ENCODE assay signal across 22 cellular contexts in the genomic region with DNA sequence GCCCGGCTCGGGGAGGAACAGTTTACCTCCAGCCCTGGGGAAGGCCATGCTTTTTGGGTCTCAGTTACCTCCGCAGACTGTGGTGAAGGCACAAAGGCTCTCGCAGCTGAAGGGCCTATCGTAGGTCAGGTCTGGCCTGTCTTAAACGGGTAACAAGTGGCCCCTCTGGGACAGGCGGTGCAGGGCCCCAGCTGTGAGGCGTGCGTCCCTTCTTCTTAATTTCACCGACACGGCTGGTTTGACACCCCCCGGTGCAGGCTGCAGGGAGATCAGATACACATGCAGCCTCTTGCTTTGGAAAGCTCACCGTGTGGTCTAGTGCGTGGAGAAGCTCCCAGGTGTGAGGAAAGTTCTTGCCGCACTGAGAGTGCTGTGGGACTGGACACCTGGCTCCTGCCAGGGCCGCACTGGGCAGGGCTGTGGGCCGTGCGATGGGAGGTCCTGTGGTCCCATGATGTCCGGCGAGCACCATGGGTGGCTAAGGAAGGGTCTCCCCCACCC.
DNase-seq lines count a peak whose midpoint lies in the region; ATAC-seq, FAIRE-seq and TF ChIP-seq lines count a peak whose summit lies in the region.
"Had no signal": no experiment of that assay in that cellular context is flagged by ENCODE, and none has a peak within 500 bp of the region (broad histone marks: within the 10 kb centered on the region; RNA-seq: fewer than 3 reads in every experiment).

No MANE protein-coding gene starts in this region.

- no peaks in the 10 kb centered on the region for H3K36me3 ChIP-seq in BLaER1
- H3K36me3 ChIP-seq in IMR-90 (ENCODE audit: control insufficient read depth, insufficient read depth, low read length) = no peaks in the 10 kb centered on the region
- no peaks in the 10 kb centered on the region for H3K36me3 ChIP-seq in kidney (ENCODE audit: control insufficient read depth in 1 of 2, insufficient read depth in 2 of 2, low read length in 2 of 2)
- H3K36me3 ChIP-seq in tibial nerve = no peaks in the 10 kb centered on the region
- H3K36me3 ChIP-seq in SJCRH30 = no peaks in the 10 kb centered on the region

- no peak overlapping the region for H2AFZ ChIP-seq in IMR-90 (replicated peaks; ENCODE audit: low read length, poor library complexity)
- H2AFZ ChIP-seq: GM23248 had no signal

- H4K20me1 ChIP-seq in BLaER1 (no peaks in the 10 kb centered on the region; the same call in 1 of the 2 replicates), IMR-90 (ENCODE audit: insufficient read depth, low read length) (0 out of 2 replicates have a peak, but pooled peaks cover 4% of the 10 kb centered on the region)

- TF ChIP-seq POLR2A in IMR-90 (IDR thresholded peaks at IDR 0.05; ENCODE audit: low read depth, low read length) (no peak), tibial nerve (IDR thresholded peaks at IDR 0.05) (no peak)

- no peak for FAIRE-seq in kidney (lab: Jason Lieb, UNC)
- FAIRE-seq: A549, GM12891, GM19239 had no signal

- no peak overlapping the region for H2BK5ac ChIP-seq in IMR-90 (ENCODE audit: low read depth, low read length, poor library complexity, severe bottlenecking)

- dilution Hi-C loops in IMR-90 (cut with HindIII; ENCODE audit: low sequenced_read_pairs, unreplicated experiment) = no loop called here

- BruUV-seq in IMR-90 (replicated peaks; lab: Mats Ljungman, UMichigan) = no TSS peak

- H2AK5ac ChIP-seq in IMR-90 (ENCODE audit: low read depth, low read length) = peak overlapping the region; percentile 28; the same call in 1 of the 2 replicates

- no peak overlapping the region for H4K91ac ChIP-seq in IMR-90 (ENCODE audit: insufficient read depth, low read depth, low read length)

- peaks cover 5 to 24% of the 10 kb centered on the region in 2 donors for H3K27me3 Mint-ChIP-seq in stimulated activated naive B cell treated with anti-CD40 and anti-IgM and Interleukin-4, amounts not matched to agents 10 μg/mL and 1 μg/mL and 100 μg/mL, for 72 hours
- H3K27me3 Mint-ChIP-seq: CD4-positive, alpha-beta T cell had no signal

- H3K4me1 ChIP-seq in BLaER1 (peaks cover 67% of the 10 kb centered on the region), IMR-90 (ENCODE audit: control insufficient read depth, insufficient read depth, low read length) (peaks cover 16% of the 10 kb centered on the region), kidney (ENCODE audit: control insufficient read depth in 1 of 2, insufficient read depth in 1 of 2, low read depth in 1 of 2, low read length in 2 of 2) (no peaks in the 10 kb centered on the region), tibial nerve (peaks cover 0 to 3% (median 0%) of the 10 kb centered on the region in 4 donors), SJCRH30 (no peaks in the 10 kb centered on the region)

- H3K27ac ChIP-seq in BLaER1 (no peak overlapping the region), IMR-90 (ENCODE audit: insufficient read depth, low read length) (no peak overlapping the region), kidney (ENCODE audit: low read depth in 2 of 2, low read length in 2 of 2) (no peak overlapping the region), tibial nerve (no peak overlapping the region), SJCRH30 (no peak overlapping the region)
- H3K27ac ChIP-seq: A549, GM23248 had no signal

- H3K4me3 Mint-ChIP-seq in stimulated activated naive B cell treated with anti-CD40 and anti-IgM and Interleukin-4, amounts not matched to agents 10 μg/mL and 1 μg/mL and 100 μg/mL, for 72 hours = no peak overlapping the region
- H3K4me3 Mint-ChIP-seq: CD14-positive monocyte; CD4-positive, alpha-beta T cell; CD8-positive, alpha-beta memory T cell; H9 had no signal

- H3K27ac Mint-ChIP-seq in stimulated activated naive B cell treated with anti-CD40 and anti-IgM and Interleukin-4, amounts not matched to agents 10 μg/mL and 1 μg/mL and 100 μg/mL, for 72 hours = no peak overlapping the region
- H3K27ac Mint-ChIP-seq: CD4-positive, alpha-beta T cell; CD8-positive, alpha-beta memory T cell; H9 had no signal

- intact Hi-C loops in IMR-90 (cut with micrococcal nuclease) = no loop called here
- intact Hi-C loops in kidney (cut with DNase I) = no loop called here

- H4K8ac ChIP-seq in IMR-90 (ENCODE audit: low read depth in 2 of 2, low read length in 2 of 2) = no peak overlapping the region

- H3K36me3 Mint-ChIP-seq in stimulated activated naive B cell treated with anti-CD40 and anti-IgM and Interleukin-4, amounts not matched to agents 10 μg/mL and 1 μg/mL and 100 μg/mL, for 72 hours = no peaks in the 10 kb centered on the region
- H3K36me3 Mint-ChIP-seq: CD14-positive monocyte had no signal

- H3K4me2 ChIP-seq in BLaER1 = peak overlapping the region; percentile 87
- no peak overlapping the region for H3K4me2 ChIP-seq in IMR-90 (ENCODE audit: low read depth, low read length)
- H3K4me2 ChIP-seq: A549 had no signal

- ATAC-seq in IMR-90 (ENCODE audit: low read depth) = no peak
- peak; percentile 39 to 53 for ATAC-seq in stimulated activated naive B cell treated with anti-CD40 and anti-IgM and Interleukin-4, amounts not matched to agents 10 μg/mL and 1 μg/mL and 100 μg/mL, for 72 hours (replicated peaks)
- ATAC-seq: A549, HCT116 had no signal

- peaks cover 9 to 14% of the 10 kb centered on the region in 2 donors for H3K4me1 Mint-ChIP-seq in stimulated activated naive B cell treated with anti-CD40 and anti-IgM and Interleukin-4, amounts not matched to agents 10 μg/mL and 1 μg/mL and 100 μg/mL, for 72 hours

- 96% methylated on average over 9 of the region's 20 CpGs; no CpG with 5 or more reads in 1 of the 2 experiments for WGBS in IMR-90 (ENCODE audit: extremely low coverage in 2 of 2, insufficient read length in 1 of 2), 2 experiments
- WGBS in tibial nerve, 2 donors = 86 to 89% methylated on average over 4 to 17 of the region's 20 CpGs

- TF ChIP-seq CTCF in IMR-90 (conservative IDR thresholded peaks at IDR 0.05; ENCODE audit: low read depth, low read length) (no peak), kidney (IDR thresholded peaks at IDR 0.05; ENCODE audit: borderline replicate concordance, extremely low read depth, insufficient read depth) (no peak), tibial nerve (IDR thresholded peaks at IDR 0.05) (no peak), foreskin fibroblast (IDR thresholded peaks at IDR 0.05; ENCODE audit: low read depth, low read length) (no peak)

- H3K27me3 ChIP-seq in BLaER1 (peaks cover 24% of the 10 kb centered on the region), IMR-90 (ENCODE audit: control insufficient read depth, insufficient read depth, low read length) (no peaks in the 10 kb centered on the region; the same call in 1 of the 2 replicates), tibial nerve (peaks cover 0 to 4% of the 10 kb centered on the region in 2 donors), SJCRH30 (no peaks in the 10 kb centered on the region)

- no peak overlapping the region for H3K56ac ChIP-seq in IMR-90 (ENCODE audit: extremely low read depth, insufficient read depth, low read length)

- POLR2A ChIA-PET in IMR-90 (lab: Charles Lee; ENCODE audit: unreplicated experiment) = no interaction called here

- H3K9me3 Mint-ChIP-seq in stimulated activated naive B cell treated with anti-CD40 and anti-IgM and Interleukin-4, amounts not matched to agents 10 μg/mL and 1 μg/mL and 100 μg/mL, for 72 hours = peaks cover 0 to 2% of the 10 kb centered on the region in 2 donors
- H3K9me3 Mint-ChIP-seq: CD4-positive, alpha-beta T cell; CD8-positive, alpha-beta memory T cell; H9 had no signal

- H3K14ac ChIP-seq in IMR-90 (replicated peaks; ENCODE audit: low read depth, low read length) = no peak overlapping the region

- H3K9ac ChIP-seq in BLaER1 (no peak overlapping the region), IMR-90 (ENCODE audit: low read depth, low read length) (no peak overlapping the region), kidney (ENCODE audit: low read length in 2 of 2) (no peak overlapping the region)
- H3K9ac ChIP-seq: GM23248 had no signal

- H2AK9ac ChIP-seq in IMR-90 (replicated peaks; ENCODE audit: low read depth, low read length, poor library complexity) = no peak overlapping the region

- no peak overlapping the region for H3K23ac ChIP-seq in IMR-90 (ENCODE audit: low read depth, low read length)

- H3K9me3 ChIP-seq in BLaER1 (no peaks in the 10 kb centered on the region), IMR-90 (ENCODE audit: control insufficient read depth, insufficient read depth, low read length) (peaks cover 4% of the 10 kb centered on the region), kidney (ENCODE audit: control insufficient read depth in 1 of 2, low read length in 2 of 2) (no peaks in the 10 kb centered on the region), tibial nerve (no peaks in the 10 kb centered on the region), SJCRH30 (replicated peaks) (no peaks in the 10 kb centered on the region)
- H3K9me3 ChIP-seq: A549 had no signal

- H3K79me1 ChIP-seq in IMR-90 (ENCODE audit: low read depth in 1 of 2, low read length in 2 of 2) = no peaks in the 10 kb centered on the region

- CTCF ChIA-PET in IMR-90 (lab: Yijun Ruan, JAX) = no interaction called here

- H3K4ac ChIP-seq in IMR-90 (ENCODE audit: low read depth, low read length) = no peak overlapping the region

- H3K4me3 ChIP-seq in BLaER1 (no peak overlapping the region), IMR-90 (ENCODE audit: insufficient read depth, low read depth, low read length) (no peak overlapping the region), kidney (ENCODE audit: low read length in 2 of 2) (no peak overlapping the region), tibial nerve (no peak overlapping the region), foreskin fibroblast (ENCODE audit: low read depth in 1 of 2, low read length in 2 of 2) (no peak overlapping the region), SJCRH30 (no peak overlapping the region)
- H3K4me3 ChIP-seq: A549, GM23248 had no signal

- in situ Hi-C loops in IMR-90 (cut with MboI; ENCODE audit: low sequenced_read_pairs) = no loop called here

- H3K18ac ChIP-seq in IMR-90 (ENCODE audit: low read depth, low read length) = no peak overlapping the region

- TF ChIP-seq EP300 in tibial nerve (IDR thresholded peaks at IDR 0.05) = no peak

- no peak overlapping the region for H4K5ac ChIP-seq in IMR-90 (ENCODE audit: low read depth, low read length)

- H2BK120ac ChIP-seq in IMR-90 (ENCODE audit: low read depth, low read length) = no peak overlapping the region

- no peak overlapping the region for H2BK20ac ChIP-seq in IMR-90 (ENCODE audit: low read depth, low read length)

- TF ChIP-seq RAD21 in IMR-90 (IDR thresholded peaks at IDR 0.05; ENCODE audit: low read length) = no peak

- H2BK15ac ChIP-seq in IMR-90 (ENCODE audit: low read depth, low read length) = no peak overlapping the region

- DNase-seq in IMR-90 (no peak), kidney (peak; percentile 58), tibial nerve (ENCODE audit: low spot score in 2 of 2) (no peak), foreskin fibroblast (no peak), SJCRH30 (no peak)
- DNase-seq in stimulated activated naive B cell treated with anti-CD40 and anti-IgM and Interleukin-4, amounts not matched to agents 10 μg/mL and 1 μg/mL and 100 μg/mL, for 72 hours = no peak
- DNase-seq: 8988T; ACHN; AML-193; CD4-positive, alpha-beta T cell; DMS53; DMS79 treated with DMSO at 0.1 percent for 48 hours; GF-D8; GM23248; H9 had no signal

- H3K9me1 ChIP-seq in IMR-90 (ENCODE audit: insufficient read depth, low read length) = peaks cover 13% of the 10 kb centered on the region

TF ChIP-seq in IMR-90, 13 proteins besides CTCF, POLR2A, EP300 and RAD21:
- no peak for TF ChIP-seq MAZ (IDR thresholded peaks at IDR 0.05; ENCODE audit: borderline replicate concordance, low read depth, low read length)
- no peak for TF ChIP-seq CEBPB (IDR thresholded peaks at IDR 0.05; ENCODE audit: low read depth, low read length)
